ENCODE assay signal across 9 cellular contexts in the genomic region with DNA sequence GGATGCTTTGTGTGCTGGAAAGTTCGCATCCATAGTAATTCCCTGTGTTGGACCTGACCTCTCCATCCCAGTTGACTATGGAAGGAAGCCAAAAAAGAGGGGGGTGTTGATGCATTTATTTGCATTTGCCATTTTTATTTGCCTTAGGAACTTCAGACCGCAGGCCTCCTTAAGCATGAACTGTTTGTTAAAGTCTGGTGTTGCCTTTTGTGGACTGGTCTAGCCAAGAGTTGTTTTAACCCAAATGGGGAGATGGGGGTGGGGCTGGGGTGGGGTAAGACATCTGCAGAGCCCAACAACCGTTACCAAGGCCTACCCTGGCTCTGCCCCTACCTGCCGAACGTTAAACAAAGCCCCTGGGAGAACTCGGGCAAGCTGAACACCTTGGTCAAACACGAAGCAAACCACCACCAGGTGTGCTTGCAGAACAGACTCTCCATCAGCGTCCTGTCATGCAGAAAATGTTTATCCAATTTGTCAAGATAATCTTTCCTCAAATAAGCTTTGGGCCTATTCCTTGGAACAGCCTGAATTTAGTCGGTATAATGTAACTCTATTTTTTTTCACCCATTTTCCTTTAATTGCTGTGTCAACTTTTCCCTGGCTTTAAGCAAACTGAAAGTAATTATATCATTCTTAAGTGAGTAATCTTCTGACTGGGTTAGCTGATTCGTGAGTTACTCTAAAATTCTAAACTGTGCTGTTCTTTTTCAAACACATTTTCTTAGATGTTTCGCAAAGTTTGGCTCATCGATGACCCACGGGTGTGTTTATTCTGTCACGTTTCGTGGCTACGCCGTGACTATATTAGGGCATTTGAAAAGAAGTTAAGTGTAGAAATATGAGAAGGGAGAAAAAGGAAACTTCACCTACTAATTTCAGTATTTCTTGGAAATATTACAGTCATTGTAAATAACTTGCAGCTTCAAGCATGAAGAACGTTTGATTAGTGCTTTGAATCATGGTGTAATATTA.
DNase-seq lines count a peak whose midpoint lies in the region; ATAC-seq and TF ChIP-seq lines count a peak whose summit lies in the region.
"Had no signal": no experiment of that assay in that cellular context is flagged by ENCODE, and none has a peak within 500 bp of the region (broad histone marks: within the 10 kb centered on the region; RNA-seq: fewer than 3 reads in every experiment).

No MANE protein-coding gene starts in this region.

- no peaks in the 10 kb centered on the region for H3K79me2 ChIP-seq in trophoblast cell (ENCODE audit: control insufficient read depth, insufficient read depth, low read length, poor library complexity)

- H3K4me3 Mint-ChIP-seq in activated B cell treated with CpG ODN at 0.5 μM for 24 hours, result peak overlapping the region; percentile 39
- H3K4me3 Mint-ChIP-seq: activated naive CD4-positive, alpha-beta T cell treated with anti-CD3 and anti-CD28 coated beads, Interleukin-2, amount 50 U/mL, for 24 hours had no signal

- H3K79me1 ChIP-seq in trophoblast cell (ENCODE audit: low read length), result no peaks in the 10 kb centered on the region

- intact Hi-C loops in activated B cell treated with CpG ODN at 0.5 μM for 24 hours (cut with micrococcal nuclease), result no loop called here
- intact Hi-C loops in thyroid gland (cut with DNase I), result no loop called here

- CTCF ChIA-PET in HEK293 (lab: Yijun Ruan, JAX), result no interaction called here
- CTCF ChIA-PET in activated B cell treated with CpG ODN at 0.5 μM for 24 hours (lab: Charles Lee), result no interaction called here
- CTCF ChIA-PET in HEK293T (lab: Yijun Ruan, JAX), result no interaction called here

- H2BK5ac ChIP-seq in trophoblast cell (ENCODE audit: low read depth, low read length, poor library complexity), result no peak overlapping the region

- H3K4me2 ChIP-seq in trophoblast cell (ENCODE audit: low read length), result no peak overlapping the region

- H2AK5ac ChIP-seq in trophoblast cell (ENCODE audit: low read length), result no peak overlapping the region

- no peak overlapping the region for H2BK12ac ChIP-seq in trophoblast cell (ENCODE audit: low read length)

- WGBS in thyroid gland, 2 donors, result 33 to 35% methylated on average over 18 of the region's 18 CpGs
- no CpG with 5 or more reads among the region's 18 CpGs for WGBS in trophoblast cell (ENCODE audit: extremely low coverage, insufficient coverage, insufficient read length)

- H3K27me3 Mint-ChIP-seq in activated B cell treated with CpG ODN at 0.5 μM for 24 hours, result peaks cover 4% of the 10 kb centered on the region

- H3K4me3 ChIP-seq in HEK293 (ENCODE audit: low read depth, low read length) (no peak overlapping the region), thyroid gland (replicated peaks in 1 of 3) (no peak overlapping the region), trophoblast cell (ENCODE audit: low read depth, low read length) (no peak overlapping the region)

- H4K8ac ChIP-seq in trophoblast cell (ENCODE audit: low read depth, low read length), result no peak overlapping the region

- no peak overlapping the region for H3K23ac ChIP-seq in trophoblast cell (ENCODE audit: low read length)

- H3K9me3 ChIP-seq in HEK293 (ENCODE audit: control insufficient read depth, insufficient read depth, low read depth, low read length), result no peaks in the 10 kb centered on the region
- H3K9me3 ChIP-seq in thyroid gland, result no peaks in the 10 kb centered on the region
- H3K9me3 ChIP-seq in trophoblast cell (ENCODE audit: insufficient read depth, low read depth, low read length), result no peaks in the 10 kb centered on the region

- DNase-seq in NCI-H2081 (lab: John Stamatoyannopoulos, UW) (peak; percentile 99 to 100), activated B cell treated with CpG ODN at 0.5 μM for 24 hours (no peak), thyroid gland (peak; percentile 14 to 24), retina (no peak), trophoblast cell (no peak), HEK293T (ENCODE audit: extremely low spot score) (no peak)
- DNase-seq: islet precursor cell had no signal

- H3K4ac ChIP-seq in trophoblast cell (ENCODE audit: low read depth, low read length), result no peak overlapping the region

- no peak overlapping the region for H2BK120ac ChIP-seq in trophoblast cell (ENCODE audit: insufficient read depth, low read length, poor library complexity)

- no peak overlapping the region for H4K12ac ChIP-seq in trophoblast cell (ENCODE audit: low read depth, low read length)

- TF ChIP-seq CTCF in HEK293 (tag by site-specific recombination; IDR thresholded peaks at IDR 0.05) (no peak), activated B cell treated with CpG ODN at 0.5 μM for 24 hours (IDR thresholded peaks at IDR 0.05) (no peak), thyroid gland (IDR thresholded peaks at IDR 0.05) (peak in 2 of 6 experiments; percentile 26 to 28)

- H3K27ac ChIP-seq in HEK293 (ENCODE audit: extremely low read depth, low read depth, low read length), result peak overlapping the region; percentile 58; the same call in 1 of the 2 replicates
- peak overlapping the region; percentile 9 to 83 (median 24) for H3K27ac ChIP-seq in thyroid gland
- no peak overlapping the region for H3K27ac ChIP-seq in trophoblast cell (ENCODE audit: low read depth, low read length)

- no peak overlapping the region for H3K18ac ChIP-seq in trophoblast cell (ENCODE audit: low read length)

- H3K4me1 ChIP-seq in HEK293 (ENCODE audit: control insufficient read depth, insufficient read depth, low read length), result no peaks in the 10 kb centered on the region
- no peaks in the 10 kb centered on the region for H3K4me1 ChIP-seq in thyroid gland
- H3K4me1 ChIP-seq in trophoblast cell (ENCODE audit: control insufficient read depth in 1 of 2, insufficient read depth in 2 of 2, low read length in 2 of 2), result no peaks in the 10 kb centered on the region

- no peak for ATAC-seq in activated B cell treated with CpG ODN at 0.5 μM for 24 hours (ENCODE audit: low read depth)

- H3K4me1 Mint-ChIP-seq in activated B cell treated with CpG ODN at 0.5 μM for 24 hours, result peaks cover 2% of the 10 kb centered on the region
- H3K4me1 Mint-ChIP-seq: activated naive CD4-positive, alpha-beta T cell treated with anti-CD3 and anti-CD28 coated beads, Interleukin-2, amount 50 U/mL, for 24 hours had no signal

- H3K36me3 ChIP-seq in HEK293 (ENCODE audit: control insufficient read depth in 2 of 2, insufficient read depth in 1 of 2, low read length in 2 of 2) (no peaks in the 10 kb centered on the region), thyroid gland (no peaks in the 10 kb centered on the region), trophoblast cell (ENCODE audit: control insufficient read depth in 1 of 2, insufficient read depth in 2 of 2, low read length in 2 of 2) (no peaks in the 10 kb centered on the region)

- H3K27me3 ChIP-seq in thyroid gland (no peaks in the 10 kb centered on the region), trophoblast cell (ENCODE audit: insufficient read depth, low read length) (no peaks in the 10 kb centered on the region)

- H3K14ac ChIP-seq in trophoblast cell (ENCODE audit: low read length), result no peak overlapping the region

- no peak overlapping the region for H4K91ac ChIP-seq in trophoblast cell (ENCODE audit: low read depth, low read length)

- no peak overlapping the region for H3K9ac ChIP-seq in trophoblast cell (ENCODE audit: low read length)

- no peak overlapping the region for H3K27ac Mint-ChIP-seq in activated B cell treated with CpG ODN at 0.5 μM for 24 hours
- H3K27ac Mint-ChIP-seq: activated naive CD4-positive, alpha-beta T cell treated with anti-CD3 and anti-CD28 coated beads, Interleukin-2, amount 50 U/mL, for 24 hours had no signal

- no peaks in the 10 kb centered on the region for H3K9me3 Mint-ChIP-seq in activated B cell treated with CpG ODN at 0.5 μM for 24 hours
- H3K9me3 Mint-ChIP-seq: activated naive CD4-positive, alpha-beta T cell treated with anti-CD3 and anti-CD28 coated beads, Interleukin-2, amount 50 U/mL, for 24 hours had no signal

- POLR2A ChIA-PET in HEK293 (lab: Yijun Ruan, JAX), result no interaction called here
- POLR2A ChIA-PET in activated B cell treated with CpG ODN at 0.5 μM for 24 hours (lab: Charles Lee), result no interaction called here
- POLR2A ChIA-PET in HEK293T (lab: Yijun Ruan, JAX), result no interaction called here

- no peaks in the 10 kb centered on the region for H3K36me3 Mint-ChIP-seq in activated B cell treated with CpG ODN at 0.5 μM for 24 hours (ENCODE audit: low read depth)
- H3K36me3 Mint-ChIP-seq: activated naive CD4-positive, alpha-beta T cell treated with anti-CD3 and anti-CD28 coated beads, Interleukin-2, amount 50 U/mL, for 24 hours had no signal

- H2AFZ ChIP-seq in trophoblast cell (ENCODE audit: insufficient read depth, low read length, poor library complexity), result no peak overlapping the region

- no peak for TF ChIP-seq POLR2A in thyroid gland (IDR thresholded peaks at IDR 0.05)

TF ChIP-seq in HEK293, 187 proteins besides CTCF, POLR2A, EP300 and RAD21 (continues in another document):
- TF ChIP-seq ZNF391 (tag by site-specific recombination; IDR thresholded peaks at IDR 0.05; ENCODE audit: borderline replicate concordance, low read depth) (no peak), ZNF214 (tag by site-specific recombination; IDR thresholded peaks at IDR 0.05; ENCODE audit: borderline replicate concordance) (no peak), OSR2 (tag by site-specific recombination; IDR thresholded peaks at IDR 0.05) (no peak)
- TF ChIP-seq, protein P1, sequence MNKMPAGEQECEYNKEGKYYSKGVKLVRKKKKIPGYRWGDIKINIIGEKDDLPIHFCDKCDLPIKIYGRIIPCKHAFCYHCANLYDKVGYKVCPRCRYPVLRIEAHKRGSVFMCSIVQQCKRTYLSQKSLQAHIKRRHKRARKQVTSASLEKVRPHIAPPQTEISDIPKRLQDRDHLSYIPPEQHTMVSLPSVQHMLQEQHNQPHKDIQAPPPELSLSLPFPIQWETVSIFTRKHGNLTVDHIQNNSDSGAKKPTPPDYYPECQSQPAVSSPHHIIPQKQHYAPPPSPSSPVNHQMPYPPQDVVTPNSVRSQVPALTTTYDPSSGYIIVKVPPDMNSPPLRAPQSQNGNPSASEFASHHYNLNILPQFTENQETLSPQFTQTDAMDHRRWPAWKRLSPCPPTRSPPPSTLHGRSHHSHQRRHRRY (tag by site-specific recombination; IDR thresholded peaks at IDR 0.05), result no peak

TF ChIP-seq in HEK293T, 16 proteins besides CTCF, POLR2A, EP300 and RAD21:
- TF ChIP-seq ZNF384 (IDR thresholded peaks at IDR 0.05), result no peak
- no peak for TF ChIP-seq L3MBTL2 (conservative IDR thresholded peaks at IDR 0.05)

Comparison
In these comparisons a context has a peak if more than half of its experiments do, and no peak if none do; other contexts are left out.
1. DNase-seq: peak in NCI-H2081 (2 of 2) and thyroid gland (2 of 2); none in activated B cell treated with CpG ODN at 0.5 μM for 24 hours (single experiment), retina (single experiment), trophoblast cell (0 of 2) and HEK293T (single experiment).